Comparison of ENCODE assay signal across 9 cellular contexts in genomic region chr7:38367301-38367700, GRCh38.
A peak's percentile ranks its signal among the peaks of the same experiment; 100 is the strongest.
DNase-seq lines count a peak whose midpoint lies in the region; ATAC-seq lines count a peak whose summit lies in the region.
"Had no signal": no experiment of that assay in that cellular context is flagged by ENCODE, and none has a peak within 500 bp of the region (broad histone marks: within the 10 kb centered on the region; RNA-seq: fewer than 3 reads in every experiment).

No MANE protein-coding gene starts in this region.

- peaks cover 0 to 22% (median 0%) of the 10 kb centered on the region in 11 experiments; a peak in 7 of 22 replicates for H3K36me3 ChIP-seq in BLaER1 treated with 17β-estradiol and CSF1 and Interleukin-3, amounts not matched to agents 10 nM and 100 nM

- H3K9me3 Mint-ChIP-seq in activated T-helper 17 cell treated with anti-CD3 and anti-CD28 coated beads, Interleukin-2, amount 50 U/mL, for 72 hours = no peaks in the 10 kb centered on the region

- peak overlapping the region in 9 of 11 experiments; percentile 1 to 70 (median 53); a peak in 15 of 22 replicates for H3K9ac ChIP-seq in BLaER1 treated with 17β-estradiol and CSF1 and Interleukin-3, amounts not matched to agents 10 nM and 100 nM

- H3K4me1 ChIP-seq in BLaER1 treated with 17β-estradiol and CSF1 and Interleukin-3, amounts not matched to agents 10 nM and 100 nM = peaks cover 39 to 77% (median 55%) of the 10 kb centered on the region in 10 experiments

- H4K20me1 ChIP-seq in BLaER1 treated with 17β-estradiol and CSF1 and Interleukin-3, amounts not matched to agents 10 nM and 100 nM = peaks cover 0 to 40% (median 24%) of the 10 kb centered on the region in 11 experiments; a peak in 13 of 22 replicates

- H3K27me3 Mint-ChIP-seq in activated T-helper 17 cell treated with anti-CD3 and anti-CD28 coated beads, Interleukin-2, amount 50 U/mL, for 72 hours = no peaks in the 10 kb centered on the region

- peak overlapping the region in 10 of 11 experiments; percentile 45 to 85 (median 72); a peak in 21 of 22 replicates for H3K4me2 ChIP-seq in BLaER1 treated with 17β-estradiol and CSF1 and Interleukin-3, amounts not matched to agents 10 nM and 100 nM

- DNase-seq in left lobe of liver (ENCODE audit: low spot score) = no peak
- no peak for DNase-seq in SHP77 treated with DMSO at 0.1 percent for 48 hours (lab: John Stamatoyannopoulos, UW)
- no peak for DNase-seq in NCI-H2227 (lab: John Stamatoyannopoulos, UW; ENCODE audit: unreplicated experiment)
- no peak for DNase-seq in NCI-H2081 treated with DMSO at 0.1 percent for 48 hours (lab: John Stamatoyannopoulos, UW)

- H3K4me1 Mint-ChIP-seq in activated T-helper 17 cell treated with anti-CD3 and anti-CD28 coated beads, Interleukin-2, amount 50 U/mL, for 72 hours = peaks cover 46% of the 10 kb centered on the region

- H3K27ac ChIP-seq in BLaER1 treated with 17β-estradiol and CSF1 and Interleukin-3, amounts not matched to agents 10 nM and 100 nM = peak overlapping the region; percentile 8 to 87 (median 73); a peak in 20 of 22 replicates

- H3K9me3 ChIP-seq in BLaER1 treated with 17β-estradiol and CSF1 and Interleukin-3, amounts not matched to agents 10 nM and 100 nM (replicated peaks in 1 of 11) = no peaks in the 10 kb centered on the region

- H3K4me3 Mint-ChIP-seq in activated T-helper 17 cell treated with anti-CD3 and anti-CD28 coated beads, Interleukin-2, amount 50 U/mL, for 72 hours = peak overlapping the region; percentile 70

- H3K36me3 Mint-ChIP-seq in activated T-helper 17 cell treated with anti-CD3 and anti-CD28 coated beads, Interleukin-2, amount 50 U/mL, for 72 hours (ENCODE audit: low read depth) = peaks cover 22% of the 10 kb centered on the region

- peak overlapping the region; percentile 68 for H3K27ac Mint-ChIP-seq in activated T-helper 17 cell treated with anti-CD3 and anti-CD28 coated beads, Interleukin-2, amount 50 U/mL, for 72 hours

- ATAC-seq in GM19324 (IDR thresholded peaks at IDR 0.05; ENCODE audit: low FRiP score, unreplicated experiment) (peak; percentile 62), HG03095 (IDR thresholded peaks at IDR 0.05; ENCODE audit: unreplicated experiment) (peak; percentile 43), left lobe of liver (no peak)
- ATAC-seq in activated T-helper 17 cell treated with anti-CD3 and anti-CD28 coated beads, Interleukin-2, amount 50 U/mL, for 72 hours (replicated peaks) = peak; percentile 81

- H3K27me3 ChIP-seq in BLaER1 treated with 17β-estradiol and CSF1 and Interleukin-3, amounts not matched to agents 10 nM and 100 nM = no peaks in the 10 kb centered on the region

- H3K4me3 ChIP-seq in BLaER1 treated with 17β-estradiol and CSF1 and Interleukin-3, amounts not matched to agents 10 nM and 100 nM = peak overlapping the region in 2 of 10 experiments; percentile 6 to 22; a peak in 1 of 20 replicates
- H3K4me3 ChIP-seq: skin epidermis had no signal
